ENCODE assay signal across 16 cellular contexts in genomic region chr14:75545907-75546306, GRCh38. TPM values are rescaled to one million over a fixed set of nuclear protein-coding genes. Genes with fewer than 3 reads are reported as not detected.
"Had no signal": no experiment of that assay in that cellular context is flagged by ENCODE, and none has a peak within 500 bp of the region (broad histone marks: within the 10 kb centered on the region; RNA-seq: fewer than 3 reads in every experiment).

No MANE protein-coding gene starts in this region.

- H3K9me3 ChIP-seq: sigmoid colon, stomach, thoracic aorta had no signal

- H3K27ac Mint-ChIP-seq: activated naive CD8-positive, alpha-beta T cell treated with anti-CD3 and anti-CD28 coated beads for 36 hours had no signal

- H3K4me3 Mint-ChIP-seq: activated naive CD8-positive, alpha-beta T cell treated with anti-CD3 and anti-CD28 coated beads for 36 hours; neural crest cell had no signal

- H3K4me1 Mint-ChIP-seq: neural crest cell had no signal

- DNase-seq: activated naive CD8-positive, alpha-beta T cell treated with anti-CD3 and anti-CD28 coated beads for 36 hours; anterior cingulate cortex; dermis blood vessel endothelial cell; left ventricle myocardium superior; mesenchymal stem cell; sigmoid colon; stimulated activated CD4-positive, alpha-beta T cell treated with anti-CD3 and anti-CD28 coated beads, Interleukin-2, amount 100 ng/mL, for 24 hours; stomach; T-helper 9 cell had no signal

- H3K27me3 ChIP-seq: hepatocyte, sigmoid colon had no signal

- H3K27me3 Mint-ChIP-seq: activated naive CD8-positive, alpha-beta T cell treated with anti-CD3 and anti-CD28 coated beads for 36 hours had no signal

- H3K4me3 ChIP-seq: hepatocyte, sigmoid colon, stomach, thoracic aorta had no signal

- H3K36me3 ChIP-seq: sigmoid colon, thoracic aorta had no signal

- H3K27ac ChIP-seq: hepatocyte, sigmoid colon, stomach, thoracic aorta, VCaP had no signal

- H3K9me3 Mint-ChIP-seq: activated naive CD8-positive, alpha-beta T cell treated with anti-CD3 and anti-CD28 coated beads for 36 hours; neural crest cell had no signal

- ATAC-seq: left ventricle myocardium superior had no signal

RNA-seq across cellular contexts. Expression of gene BATF, which starts 23.6 kb away (rescaled TPM):
- total RNA-seq: cerebellum, hepatocyte, kidney epithelial cell, neural crest cell, osteocyte had no signal
